ENCODE assay signal across 24 cellular contexts in genomic region chr11:23090659-23091058, GRCh38.
DNase-seq lines count a peak whose midpoint lies in the region; ATAC-seq and TF ChIP-seq lines count a peak whose summit lies in the region.
"Had no signal": no experiment of that assay in that cellular context is flagged by ENCODE, and none has a peak within 500 bp of the region (broad histone marks: within the 10 kb centered on the region; RNA-seq: fewer than 3 reads in every experiment).

No MANE protein-coding gene starts in this region.

- H3K27me3 ChIP-seq in right cardiac atrium (ENCODE audit: control insufficient read depth, insufficient read depth) = no peaks in the 10 kb centered on the region
- no peaks in the 10 kb centered on the region for H3K27me3 ChIP-seq in thyroid gland
- H3K27me3 ChIP-seq: BE2C, BLaER1 had no signal

- ATAC-seq in Right ventricle myocardium superior (ENCODE audit: poor library complexity) (peak; percentile 91), left cardiac atrium (peak; percentile 32 to 73), left ventricle myocardium superior (peak; percentile 66), right cardiac atrium (peak; percentile 48 to 77), GM19397 (IDR thresholded peaks at IDR 0.05; ENCODE audit: unreplicated experiment) (no peak)
- ATAC-seq: GM12878 had no signal

- H3K4me1 ChIP-seq in right cardiac atrium (ENCODE audit: control insufficient read depth, insufficient read depth, low read length) (no peaks in the 10 kb centered on the region), thyroid gland (no peaks in the 10 kb centered on the region)
- H3K4me1 ChIP-seq: BE2C, BLaER1 had no signal

- TF ChIP-seq POLR2A in thyroid gland (IDR thresholded peaks at IDR 0.05) = no peak

- 65% methylated on average over 2 of the region's 2 CpGs for WGBS in right cardiac atrium
- WGBS in thyroid gland, 2 donors = 93 to 96% methylated on average over 2 of the region's 2 CpGs

- H3K27ac ChIP-seq in right cardiac atrium (ENCODE audit: low read length) (no peak overlapping the region), thyroid gland (no peak overlapping the region)
- H3K27ac ChIP-seq: BLaER1 had no signal

- no peaks in the 10 kb centered on the region for H3K36me3 ChIP-seq in thyroid gland
- H3K36me3 ChIP-seq: BE2C, BLaER1 had no signal

- no peak for TF ChIP-seq CTCF in thyroid gland (IDR thresholded peaks at IDR 0.05)

- no peaks in the 10 kb centered on the region for H3K9me3 ChIP-seq in right cardiac atrium (ENCODE audit: control insufficient read depth, low read length)
- H3K9me3 ChIP-seq in thyroid gland = no peaks in the 10 kb centered on the region
- H3K9me3 ChIP-seq: BE2C, BLaER1 had no signal

- DNase-seq in Right ventricle myocardium superior = no peak
- no peak for DNase-seq in left cardiac atrium
- no peak for DNase-seq in left ventricle myocardium superior
- no peak for DNase-seq in right cardiac atrium
- no peak for DNase-seq in thyroid gland
- DNase-seq in NCI-H748 treated with DMSO at 0.1 percent for 48 hours (lab: John Stamatoyannopoulos, UW) = no peak
- DNase-seq: 8988T; ACHN; BE2C; C1 segment of cervical spinal cord; CD4-positive, alpha-beta memory T cell; CD4-positive, CD25-positive, alpha-beta regulatory T cell; CD8-positive, alpha-beta memory T cell; COR-L47; DMS 273 treated with DMSO at 0.1 percent for 48 hours; DMS153; DMS53; DMS79; DND-41; EL; GDM1 had no signal

- no peak overlapping the region for H3K4me3 ChIP-seq in right cardiac atrium (ENCODE audit: low read length)
- no peak overlapping the region for H3K4me3 ChIP-seq in thyroid gland (replicated peaks in 1 of 3)
- H3K4me3 ChIP-seq: BLaER1, GM12878 had no signal

- intact Hi-C loops in Right ventricle myocardium superior (cut with DNase I) = no loop called here
- intact Hi-C loops in left cardiac atrium (cut with DNase I) = no loop called here
- intact Hi-C loops in left ventricle myocardium superior (cut with micrococcal nuclease) = no loop called here
- intact Hi-C loops in right cardiac atrium (cut with DNase I) = no loop called here
- intact Hi-C loops in thyroid gland (cut with DNase I) = no loop called here
